ENCODE assay signal across 16 cellular contexts in genomic region chr6:127053032-127053908, GRCh38.
DNase-seq lines count a peak whose midpoint lies in the region; ATAC-seq lines count a peak whose summit lies in the region.
"Had no signal": no experiment of that assay in that cellular context is flagged by ENCODE, and none has a peak within 500 bp of the region (broad histone marks: within the 10 kb centered on the region; RNA-seq: fewer than 3 reads in every experiment).

No MANE protein-coding gene starts in this region.

- H2BK15ac ChIP-seq in mesendoderm (replicated peaks; ENCODE audit: low read depth) = peak overlapping the region; percentile 57

- H3K4me3 ChIP-seq in mesendoderm (ENCODE audit: low read length) (no peak overlapping the region), aorta (ENCODE audit: low read length in 2 of 2) (no peak overlapping the region)
- H3K4me3 ChIP-seq: BLaER1 treated with 17β-estradiol and CSF1 and Interleukin-3, amounts not matched to agents 10 nM and 100 nM; gastroesophageal sphincter had no signal

- no peaks in the 10 kb centered on the region for H3K79me2 ChIP-seq in mesendoderm (ENCODE audit: control insufficient read depth, insufficient read depth, low read length)

- H3K9ac ChIP-seq in mesendoderm (ENCODE audit: low read length) = no peak overlapping the region
- H3K9ac ChIP-seq: BLaER1 treated with 17β-estradiol and CSF1 and Interleukin-3, amounts not matched to agents 10 nM and 100 nM had no signal

- H3K4me1 ChIP-seq in mesendoderm (ENCODE audit: control insufficient read depth, low read depth, low read length) = no peaks in the 10 kb centered on the region
- H3K4me1 ChIP-seq in aorta (ENCODE audit: control insufficient read depth in 1 of 2, insufficient read depth in 2 of 2, low read length in 2 of 2) = no peaks in the 10 kb centered on the region
- H3K4me1 ChIP-seq: gastroesophageal sphincter had no signal

- H2AK5ac ChIP-seq in mesendoderm (ENCODE audit: low read length) = no peak overlapping the region

- ATAC-seq in HG02678 (IDR thresholded peaks at IDR 0.05; ENCODE audit: unreplicated experiment) (no peak), aorta (ENCODE audit: low FRiP score) (no peak), HG03045 (IDR thresholded peaks at IDR 0.05; ENCODE audit: unreplicated experiment) (no peak)
- ATAC-seq: gastroesophageal sphincter had no signal

- no peak overlapping the region for H3K4me2 ChIP-seq in mesendoderm (ENCODE audit: low read length)

- no peak overlapping the region for H3K4ac ChIP-seq in mesendoderm (ENCODE audit: low read depth, low read length)

- H4K5ac ChIP-seq in mesendoderm (ENCODE audit: low read length) = no peak overlapping the region

- peak; percentile 63 for DNase-seq in EL
- peak; percentile 77 for DNase-seq in M059J (ENCODE audit: low read depth)
- DNase-seq in dermis blood vessel endothelial cell = peak; percentile 46
- DNase-seq in mesendoderm = peak; percentile 7
- DNase-seq in NCI-H82 treated with DMSO at 0.1 percent for 48 hours (lab: John Stamatoyannopoulos, UW; ENCODE audit: unreplicated experiment) = no peak
- no peak for DNase-seq in aorta
- DNase-seq: activated CD4-positive, alpha-beta T cell treated with anti-CD3 and anti-CD28 coated beads for 1 hour; activated gamma-delta T cell; effector CD4-positive, alpha-beta T cell; NCI-H1105; stimulated activated CD4-positive, alpha-beta T cell treated with anti-CD3 and anti-CD28 coated beads, Interleukin-2, amount 100 ng/mL, for 24 hours; T-helper 2 cell had no signal

- H3K79me1 ChIP-seq in mesendoderm (ENCODE audit: low read length) = no peaks in the 10 kb centered on the region

- no peak overlapping the region for H3K56ac ChIP-seq in mesendoderm (ENCODE audit: low read length)

- no peak overlapping the region for H4K8ac ChIP-seq in mesendoderm (ENCODE audit: low read depth, low read length)

- H3K36me3 ChIP-seq in mesendoderm (ENCODE audit: control insufficient read depth, insufficient read depth, low read length) = no peaks in the 10 kb centered on the region
- no peaks in the 10 kb centered on the region for H3K36me3 ChIP-seq in aorta (ENCODE audit: control insufficient read depth in 1 of 2, insufficient read depth in 2 of 2, low read length in 1 of 2)
- H3K36me3 ChIP-seq: BLaER1 treated with 17β-estradiol and CSF1 and Interleukin-3, amounts not matched to agents 10 nM and 100 nM; gastroesophageal sphincter had no signal

- no peak overlapping the region for H2BK120ac ChIP-seq in mesendoderm (ENCODE audit: low read depth, low read length)

- H3K9me3 ChIP-seq in aorta (ENCODE audit: control insufficient read depth, low read length) = peaks cover 1% of the 10 kb centered on the region
- H3K9me3 ChIP-seq: gastroesophageal sphincter had no signal

- no peak overlapping the region for H3K23ac ChIP-seq in mesendoderm (ENCODE audit: low read length)

- no peak overlapping the region for H2BK5ac ChIP-seq in mesendoderm (ENCODE audit: low read length)

- H3K27me3 ChIP-seq in mesendoderm (ENCODE audit: insufficient read depth, low read length, poor library complexity) = no peaks in the 10 kb centered on the region
- H3K27me3 ChIP-seq in aorta (ENCODE audit: control insufficient read depth in 1 of 2, insufficient read depth in 2 of 2, low read length in 1 of 2) = no peaks in the 10 kb centered on the region
- H3K27me3 ChIP-seq: BLaER1 treated with 17β-estradiol and CSF1 and Interleukin-3, amounts not matched to agents 10 nM and 100 nM; gastroesophageal sphincter had no signal

- intact Hi-C loops in aorta (cut with DNase I) = no loop called here

- H3K27ac ChIP-seq in mesendoderm (ENCODE audit: low read depth, low read length) (no peak overlapping the region), aorta (ENCODE audit: low read depth in 1 of 2, low read length in 2 of 2) (no peak overlapping the region)
- H3K27ac ChIP-seq: BLaER1 treated with 17β-estradiol and CSF1 and Interleukin-3, amounts not matched to agents 10 nM and 100 nM; gastroesophageal sphincter had no signal

- no CpG with 5 or more reads among the region's 2 CpGs for WGBS in mesendoderm (ENCODE audit: extremely low coverage, insufficient coverage, low lambda C conversion rate)
- 10 to 18% methylated on average over 2 of the region's 2 CpGs for WGBS in aorta, 2 donors

- H3K18ac ChIP-seq in mesendoderm (ENCODE audit: low read length) = peak overlapping the region; percentile 18

Comparison
In these comparisons a context has a peak if more than half of its experiments do, and no peak if none do; other contexts are left out.
1. DNase-seq: peak in EL (single experiment), M059J (single experiment), dermis blood vessel endothelial cell (single experiment) and mesendoderm (single experiment); none in NCI-H82 treated with DMSO at 0.1 percent for 48 hours (single experiment) and aorta (0 of 2).